ENCODE assay signal across 1 cellular context in the genomic region with DNA sequence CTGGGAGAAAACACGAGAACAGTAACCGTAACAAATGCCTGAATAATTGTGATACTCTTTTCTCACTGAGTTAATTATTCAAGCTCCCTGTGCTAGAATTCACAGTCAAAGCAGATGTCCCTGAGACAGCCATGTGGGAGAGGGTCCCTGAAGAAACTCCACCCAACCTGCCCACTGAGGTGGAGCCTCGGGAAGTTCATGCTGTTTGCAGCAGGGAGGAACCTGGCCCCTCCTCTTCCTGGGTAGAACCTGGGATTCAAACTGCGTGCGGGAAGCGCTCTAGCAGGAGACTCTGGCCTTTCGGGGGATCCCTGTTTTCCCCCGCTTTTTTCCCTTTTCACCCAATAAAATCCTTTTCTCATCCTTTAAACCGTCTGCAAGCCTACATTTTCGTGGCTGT.
TF ChIP-seq lines count a peak whose summit lies in the region.

No MANE protein-coding gene starts in this region.

TF ChIP-seq in GM23338, 12 proteins besides CTCF, POLR2A, EP300 and RAD21 (continued from another document):
- TF ChIP-seq, protein P1, sequence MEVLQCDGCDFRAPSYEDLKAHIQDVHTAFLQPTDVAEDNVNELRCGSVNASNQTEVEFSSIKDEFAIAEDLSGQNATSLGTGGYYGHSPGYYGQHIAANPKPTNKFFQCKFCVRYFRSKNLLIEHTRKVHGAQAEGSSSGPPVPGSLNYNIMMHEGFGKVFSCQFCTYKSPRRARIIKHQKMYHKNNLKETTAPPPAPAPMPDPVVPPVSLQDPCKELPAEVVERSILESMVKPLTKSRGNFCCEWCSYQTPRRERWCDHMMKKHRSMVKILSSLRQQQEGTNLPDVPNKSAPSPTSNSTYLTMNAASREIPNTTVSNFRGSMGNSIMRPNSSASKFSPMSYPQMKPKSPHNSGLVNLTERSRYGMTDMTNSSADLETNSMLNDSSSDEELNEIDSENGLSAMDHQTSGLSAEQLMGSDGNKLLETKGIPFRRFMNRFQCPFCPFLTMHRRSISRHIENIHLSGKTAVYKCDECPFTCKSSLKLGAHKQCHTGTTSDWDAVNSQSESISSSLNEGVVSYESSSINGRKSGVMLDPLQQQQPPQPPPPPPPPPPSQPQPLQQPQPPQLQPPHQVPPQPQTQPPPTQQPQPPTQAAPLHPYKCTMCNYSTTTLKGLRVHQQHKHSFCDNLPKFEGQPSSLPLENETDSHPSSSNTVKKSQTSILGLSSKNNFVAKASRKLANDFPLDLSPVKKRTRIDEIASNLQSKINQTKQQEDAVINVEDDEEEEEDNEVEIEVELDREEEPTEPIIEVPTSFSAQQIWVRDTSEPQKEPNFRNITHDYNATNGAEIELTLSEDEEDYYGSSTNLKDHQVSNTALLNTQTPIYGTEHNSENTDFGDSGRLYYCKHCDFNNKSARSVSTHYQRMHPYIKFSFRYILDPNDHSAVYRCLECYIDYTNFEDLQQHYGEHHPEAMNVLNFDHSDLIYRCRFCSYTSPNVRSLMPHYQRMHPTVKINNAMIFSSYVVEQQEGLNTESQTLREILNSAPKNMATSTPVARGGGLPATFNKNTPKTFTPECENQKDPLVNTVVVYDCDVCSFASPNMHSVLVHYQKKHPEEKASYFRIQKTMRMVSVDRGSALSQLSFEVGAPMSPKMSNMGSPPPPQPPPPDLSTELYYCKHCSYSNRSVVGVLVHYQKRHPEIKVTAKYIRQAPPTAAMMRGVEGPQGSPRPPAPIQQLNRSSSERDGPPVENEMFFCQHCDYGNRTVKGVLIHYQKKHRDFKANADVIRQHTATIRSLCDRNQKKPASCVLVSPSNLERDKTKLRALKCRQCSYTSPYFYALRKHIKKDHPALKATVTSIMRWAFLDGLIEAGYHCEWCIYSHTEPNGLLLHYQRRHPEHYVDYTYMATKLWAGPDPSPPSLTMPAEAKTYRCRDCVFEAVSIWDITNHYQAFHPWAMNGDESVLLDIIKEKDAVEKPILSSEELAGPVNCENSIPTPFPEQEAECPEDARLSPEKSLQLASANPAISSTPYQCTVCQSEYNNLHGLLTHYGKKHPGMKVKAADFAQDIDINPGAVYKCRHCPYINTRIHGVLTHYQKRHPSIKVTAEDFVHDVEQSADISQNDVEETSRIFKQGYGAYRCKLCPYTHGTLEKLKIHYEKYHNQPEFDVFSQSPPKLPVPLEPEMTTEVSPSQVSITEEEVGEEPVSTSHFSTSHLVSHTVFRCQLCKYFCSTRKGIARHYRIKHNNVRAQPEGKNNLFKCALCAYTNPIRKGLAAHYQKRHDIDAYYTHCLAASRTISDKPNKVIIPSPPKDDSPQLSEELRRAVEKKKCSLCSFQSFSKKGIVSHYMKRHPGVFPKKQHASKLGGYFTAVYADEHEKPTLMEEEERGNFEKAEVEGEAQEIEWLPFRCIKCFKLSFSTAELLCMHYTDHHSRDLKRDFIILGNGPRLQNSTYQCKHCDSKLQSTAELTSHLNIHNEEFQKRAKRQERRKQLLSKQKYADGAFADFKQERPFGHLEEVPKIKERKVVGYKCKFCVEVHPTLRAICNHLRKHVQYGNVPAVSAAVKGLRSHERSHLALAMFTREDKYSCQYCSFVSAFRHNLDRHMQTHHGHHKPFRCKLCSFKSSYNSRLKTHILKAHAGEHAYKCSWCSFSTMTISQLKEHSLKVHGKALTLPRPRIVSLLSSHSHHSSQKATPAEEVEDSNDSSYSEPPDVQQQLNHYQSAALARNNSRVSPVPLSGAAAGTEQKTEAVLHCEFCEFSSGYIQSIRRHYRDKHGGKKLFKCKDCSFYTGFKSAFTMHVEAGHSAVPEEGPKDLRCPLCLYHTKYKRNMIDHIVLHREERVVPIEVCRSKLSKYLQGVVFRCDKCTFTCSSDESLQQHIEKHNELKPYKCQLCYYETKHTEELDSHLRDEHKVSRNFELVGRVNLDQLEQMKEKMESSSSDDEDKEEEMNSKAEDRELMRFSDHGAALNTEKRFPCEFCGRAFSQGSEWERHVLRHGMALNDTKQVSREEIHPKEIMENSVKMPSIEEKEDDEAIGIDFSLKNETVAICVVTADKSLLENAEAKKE (CRISPR knock-in tag; IDR thresholded peaks at IDR 0.05) = no peak
- TF ChIP-seq ETS1 (IDR thresholded peaks at IDR 0.05) (no peak), STAT1 (IDR thresholded peaks at IDR 0.05; ENCODE audit: unreplicated experiment) (no peak), NANOG (IDR thresholded peaks at IDR 0.05; ENCODE audit: borderline replicate concordance) (no peak), EZH2phosphoT487 (IDR thresholded peaks at IDR 0.05; ENCODE audit: unreplicated experiment) (no peak)
- TF ChIP-seq, protein P2, sequence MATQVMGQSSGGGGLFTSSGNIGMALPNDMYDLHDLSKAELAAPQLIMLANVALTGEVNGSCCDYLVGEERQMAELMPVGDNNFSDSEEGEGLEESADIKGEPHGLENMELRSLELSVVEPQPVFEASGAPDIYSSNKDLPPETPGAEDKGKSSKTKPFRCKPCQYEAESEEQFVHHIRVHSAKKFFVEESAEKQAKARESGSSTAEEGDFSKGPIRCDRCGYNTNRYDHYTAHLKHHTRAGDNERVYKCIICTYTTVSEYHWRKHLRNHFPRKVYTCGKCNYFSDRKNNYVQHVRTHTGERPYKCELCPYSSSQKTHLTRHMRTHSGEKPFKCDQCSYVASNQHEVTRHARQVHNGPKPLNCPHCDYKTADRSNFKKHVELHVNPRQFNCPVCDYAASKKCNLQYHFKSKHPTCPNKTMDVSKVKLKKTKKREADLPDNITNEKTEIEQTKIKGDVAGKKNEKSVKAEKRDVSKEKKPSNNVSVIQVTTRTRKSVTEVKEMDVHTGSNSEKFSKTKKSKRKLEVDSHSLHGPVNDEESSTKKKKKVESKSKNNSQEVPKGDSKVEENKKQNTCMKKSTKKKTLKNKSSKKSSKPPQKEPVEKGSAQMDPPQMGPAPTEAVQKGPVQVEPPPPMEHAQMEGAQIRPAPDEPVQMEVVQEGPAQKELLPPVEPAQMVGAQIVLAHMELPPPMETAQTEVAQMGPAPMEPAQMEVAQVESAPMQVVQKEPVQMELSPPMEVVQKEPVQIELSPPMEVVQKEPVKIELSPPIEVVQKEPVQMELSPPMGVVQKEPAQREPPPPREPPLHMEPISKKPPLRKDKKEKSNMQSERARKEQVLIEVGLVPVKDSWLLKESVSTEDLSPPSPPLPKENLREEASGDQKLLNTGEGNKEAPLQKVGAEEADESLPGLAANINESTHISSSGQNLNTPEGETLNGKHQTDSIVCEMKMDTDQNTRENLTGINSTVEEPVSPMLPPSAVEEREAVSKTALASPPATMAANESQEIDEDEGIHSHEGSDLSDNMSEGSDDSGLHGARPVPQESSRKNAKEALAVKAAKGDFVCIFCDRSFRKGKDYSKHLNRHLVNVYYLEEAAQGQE (IDR thresholded peaks at IDR 0.05; ENCODE audit: unreplicated experiment) = no peak
